In genomic region chr14:101412741-101413140, GRCh38 we compare ENCODE assay signal across 1 cellular context.
TF ChIP-seq lines count a peak whose summit lies in the region.

No MANE protein-coding gene starts in this region.

TF ChIP-seq in HepG2, 621 proteins besides CTCF, POLR2A, EP300 and RAD21 (continued from another document and continues in another):
- TF ChIP-seq AFF4 (CRISPR knock-in tag; IDR thresholded peaks at IDR 0.05) (no peak), ATF5 (CRISPR knock-in tag; IDR thresholded peaks at IDR 0.05; ENCODE audit: low read depth) (no peak), ELF1 (CRISPR knock-in tag; IDR thresholded peaks at IDR 0.05) (no peak), ZNF362 (CRISPR knock-in tag; IDR thresholded peaks at IDR 0.05; ENCODE audit: borderline replicate concordance) (no peak), KDM1A (CRISPR knock-in tag; IDR thresholded peaks at IDR 0.05) (0 out of 2 replicates have a peak, but pooled peaks have one; percentile 39), SKI (IDR thresholded peaks at IDR 0.05; ENCODE audit: partially characterized antibody) (no peak), ZNF891 (CRISPR knock-in tag; IDR thresholded peaks at IDR 0.05) (no peak), NPAS2 (CRISPR knock-in tag; IDR thresholded peaks at IDR 0.05; ENCODE audit: borderline replicate concordance) (no peak), NR2F6 (IDR thresholded peaks at IDR 0.05) (peak; percentile 98), NR2F6 (CRISPR knock-in tag; IDR thresholded peaks at IDR 0.05) (peak; percentile 97), PATZ1 (CRISPR knock-in tag; IDR thresholded peaks at IDR 0.05) (peak; percentile 30; the same call in 1 of the 2 replicates), SSRP1 (CRISPR knock-in tag; IDR thresholded peaks at IDR 0.05) (no peak), TFE3 (CRISPR knock-in tag; IDR thresholded peaks at IDR 0.05) (no peak), ZNF616 (CRISPR knock-in tag; IDR thresholded peaks at IDR 0.05; ENCODE audit: low read depth) (no peak), STAT6 (CRISPR knock-in tag; IDR thresholded peaks at IDR 0.05; ENCODE audit: borderline replicate concordance) (no peak), CREBL2 (CRISPR knock-in tag; IDR thresholded peaks at IDR 0.05; ENCODE audit: borderline replicate concordance) (no peak), MIER2 (CRISPR knock-in tag; IDR thresholded peaks at IDR 0.05) (0 out of 2 replicates have a peak, but pooled peaks have one; percentile 25), HOMEZ (CRISPR knock-in tag; IDR thresholded peaks at IDR 0.05; ENCODE audit: low read depth) (peak; percentile 48; the same call in 1 of the 2 replicates), ZBTB42 (CRISPR knock-in tag; IDR thresholded peaks at IDR 0.05) (no peak), SMC3 (IDR thresholded peaks at IDR 0.05; ENCODE audit: low read length) (no peak), KMT2B (CRISPR knock-in tag; IDR thresholded peaks at IDR 0.05) (no peak), BCL6 (CRISPR knock-in tag; IDR thresholded peaks at IDR 0.05) (peak; percentile 93), ELF4 (CRISPR knock-in tag; IDR thresholded peaks at IDR 0.05; ENCODE audit: borderline replicate concordance) (no peak), ZNF609 (CRISPR knock-in tag; IDR thresholded peaks at IDR 0.05; ENCODE audit: borderline replicate concordance) (peak; percentile 97), MEIS2 (CRISPR knock-in tag; IDR thresholded peaks at IDR 0.05) (0 out of 2 replicates have a peak, but pooled peaks have one; percentile 44), RCOR2 (CRISPR knock-in tag; IDR thresholded peaks at IDR 0.05) (peak; percentile 67), ZFP1 (CRISPR knock-in tag; IDR thresholded peaks at IDR 0.05) (peak; percentile 72; the same call in 1 of the 2 replicates), AHDC1 (CRISPR knock-in tag; IDR thresholded peaks at IDR 0.05; ENCODE audit: borderline replicate concordance) (peak; percentile 95; the same call in 1 of the 2 replicates), GFI1 (CRISPR knock-in tag; IDR thresholded peaks at IDR 0.05; ENCODE audit: borderline replicate concordance) (peak; percentile 75)
